17 cellular contexts compared by ENCODE assay signal in the genomic region with DNA sequence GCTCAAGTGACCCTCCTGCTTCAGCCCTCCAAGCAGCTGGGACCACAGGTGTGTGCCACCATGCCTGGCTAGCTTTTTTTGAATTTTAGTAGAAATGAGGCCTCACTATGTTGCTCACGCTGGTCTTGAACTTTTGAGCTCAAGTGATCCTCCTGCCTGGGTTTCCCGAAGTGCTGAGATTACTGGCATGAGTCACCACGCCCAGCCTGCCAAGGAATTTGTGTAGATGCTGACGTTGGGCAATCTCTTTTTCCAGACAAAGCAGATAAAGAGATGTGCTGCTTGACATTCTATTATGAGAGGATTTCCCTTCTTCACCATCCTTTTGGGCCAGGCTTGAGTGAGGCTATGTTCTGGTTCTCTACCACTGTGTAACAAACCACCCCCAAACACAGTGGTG.
A peak's percentile ranks its signal among the peaks of the same experiment; 100 is the strongest.
DNase-seq lines count a peak whose midpoint lies in the region; ATAC-seq, FAIRE-seq and TF ChIP-seq lines count a peak whose summit lies in the region.
"Had no signal": no experiment of that assay in that cellular context is flagged by ENCODE, and none has a peak within 500 bp of the region (broad histone marks: within the 10 kb centered on the region; RNA-seq: fewer than 3 reads in every experiment).

No MANE protein-coding gene starts in this region.

- H4K20me1 ChIP-seq in HepG2 (ENCODE audit: insufficient read depth, low read length): no peaks in the 10 kb centered on the region

- H3K27me3 ChIP-seq in HepG2 (ENCODE audit: control insufficient read depth in 1 of 2, insufficient read depth in 2 of 2, low read length in 2 of 2) (no peaks in the 10 kb centered on the region), right lobe of liver (peaks cover 0 to 3% of the 10 kb centered on the region in 2 donors), lower lobe of right lung (ENCODE audit: low read depth) (no peaks in the 10 kb centered on the region)
- H3K27me3 ChIP-seq: transverse colon had no signal

- TF ChIP-seq CTCF in HepG2 (CRISPR knock-in tag; IDR thresholded peaks at IDR 0.05) (no peak), right lobe of liver (IDR thresholded peaks at IDR 0.05) (no peak), lower lobe of right lung (IDR thresholded peaks at IDR 0.05) (no peak)

- H3K4me1 ChIP-seq in HepG2 (ENCODE audit: insufficient read depth, low read length) (peaks cover 8% of the 10 kb centered on the region), right lobe of liver (no peaks in the 10 kb centered on the region), lower lobe of right lung (no peaks in the 10 kb centered on the region)

- TF ChIP-seq RAD21 in HepG2 (CRISPR knock-in tag; IDR thresholded peaks at IDR 0.05): no peak

- TF ChIP-seq EP300 in HepG2 (IDR thresholded peaks at IDR 0.05; ENCODE audit: low read depth in 2 of 2, low read length in 2 of 2) (no peak), HepG2 (CRISPR knock-in tag; IDR thresholded peaks at IDR 0.05; ENCODE audit: borderline replicate concordance) (no peak)

- FAIRE-seq in HepG2 (lab: Jason Lieb, UNC) (no peak), TTC549 (lab: Jason Lieb, UNC) (peak; percentile 25)
- FAIRE-seq: keratinocyte had no signal

- H3K27ac ChIP-seq in HepG2 (ENCODE audit: extremely low read length, insufficient read depth, low read length) (no peak overlapping the region), right lobe of liver (no peak overlapping the region), lower lobe of right lung (no peak overlapping the region)
- H3K27ac ChIP-seq: SK-N-MC, transverse colon had no signal

- H3K9me3 ChIP-seq in HepG2 (ENCODE audit: low read length) (no peaks in the 10 kb centered on the region), right lobe of liver (no peaks in the 10 kb centered on the region), lower lobe of right lung (no peaks in the 10 kb centered on the region)
- H3K9me3 ChIP-seq: transverse colon had no signal

- TF ChIP-seq POLR2A in HepG2 (IDR thresholded peaks at IDR 0.05; ENCODE audit: insufficient read depth in 1 of 2, low read depth in 2 of 2, low read length in 2 of 2) (no peak), right lobe of liver (IDR thresholded peaks at IDR 0.05) (no peak)

- H3K9ac ChIP-seq in HepG2 (ENCODE audit: insufficient read depth, low read depth, low read length): no peak overlapping the region

- CTCF ChIA-PET in HepG2 (lab: Yijun Ruan, JAX; ENCODE audit: low intra/inter-chr PET ratio, low total read pairs): no interaction called here

- WGBS in HepG2 (ENCODE audit: low lambda C conversion rate): 100% methylated on average over 1 of the region's 4 CpGs
- 22% methylated on average over 4 of the region's 4 CpGs for WGBS in right lobe of liver (ENCODE audit: insufficient coverage, low coverage, low lambda C conversion rate, missing lambda C conversion rate)

- ATAC-seq in HepG2 (no peak), right lobe of liver (no peak), HG03095 (IDR thresholded peaks at IDR 0.05; ENCODE audit: unreplicated experiment) (no peak), lower lobe of right lung (no peak)

- H3K4me3 ChIP-seq in HepG2 (replicated peaks in 1 of 3; ENCODE audit: insufficient read depth in 1 of 3, low read depth in 2 of 3, low read length in 3 of 3) (no peak overlapping the region), right lobe of liver (no peak overlapping the region), lower lobe of right lung (no peak overlapping the region)
- H3K4me3 ChIP-seq: SK-N-MC, transverse colon had no signal

- POLR2A ChIA-PET in HepG2 (lab: Yijun Ruan, JAX): no interaction called here

- H3K36me3 ChIP-seq in HepG2 (replicated peaks in 1 of 2; ENCODE audit: control insufficient read depth in 1 of 2, insufficient read depth in 2 of 2, low read length in 2 of 2): no peaks in the 10 kb centered on the region
- no peaks in the 10 kb centered on the region for H3K36me3 ChIP-seq in right lobe of liver
- no peaks in the 10 kb centered on the region for H3K36me3 ChIP-seq in lower lobe of right lung
- H3K36me3 ChIP-seq: transverse colon had no signal

- DNase-seq in HepG2 (ENCODE audit: low spot score): no peak
- DNase-seq in right lobe of liver: no peak
- peak; percentile 69 for DNase-seq in fibroblast of peridontal ligament (ENCODE audit: extremely low read depth)
- DNase-seq in hippocampal formation (lab: John Stamatoyannopoulos, UW): no peak
- DNase-seq in lower lobe of right lung: no peak
- DNase-seq in activated T-cell treated with anti-CD3 and anti-CD28 coated beads, Interleukin-2, amount 50 U/mL, for 1 hour: no peak
- DNase-seq: activated CD4-positive, alpha-beta T cell treated with anti-CD3 and anti-CD28 coated beads, Interleukin-2, amount 50 U/mL, for 48 hours; activated naive CD8-positive, alpha-beta T cell treated with anti-CD3 and anti-CD28 coated beads for 36 hours; activated T-cell treated with anti-CD3 and anti-CD28 coated beads, Interleukin-2, amount 50 U/mL, for 48 hours; cerebellar nuclear complex; KBM-7; NCI-H510A treated with DMSO at 0.1 percent for 48 hours; transverse colon had no signal

- intact Hi-C loops in HepG2 (cut with micrococcal nuclease; ENCODE audit: unreplicated experiment): no loop called here
- intact Hi-C loops in right lobe of liver (cut with DNase I): loop anchor here in 1 of 2 donors (10.0 kb wide), 1 partner anchor 1224 kb away; no protein-coding TSS in a partner anchor
- intact Hi-C loops in lower lobe of right lung (cut with DNase I): loop anchor here (10.0 kb wide), 1 partner anchor 1224 kb away; no protein-coding TSS in a partner anchor

- in situ Hi-C loops in HepG2 (cut with HindIII; ENCODE audit: extremely low pct_ligation_motif_present, low pct_unique_long_range_greater_than_20kb): no loop called here

- no peak overlapping the region for H2AFZ ChIP-seq in HepG2 (ENCODE audit: low read length)

- H3K79me2 ChIP-seq in HepG2 (ENCODE audit: insufficient read depth, low read length): no peaks in the 10 kb centered on the region

- no peak overlapping the region for H3K4me2 ChIP-seq in HepG2 (ENCODE audit: low read depth, low read length)

- BruUV-seq in HepG2 (replicated peaks; lab: Mats Ljungman, UMichigan): no TSS peak

TF ChIP-seq in HepG2, 621 proteins besides CTCF, POLR2A, EP300 and RAD21:
- TF ChIP-seq PLRG1 (conservative IDR thresholded peaks at IDR 0.05) (no peak), ZNF205 (CRISPR knock-in tag; IDR thresholded peaks at IDR 0.05) (no peak), FOSL2 (CRISPR knock-in tag; IDR thresholded peaks at IDR 0.05) (peak; percentile 31; the same call in 1 of the 2 replicates), ZNF34 (CRISPR knock-in tag; IDR thresholded peaks at IDR 0.05; ENCODE audit: borderline replicate concordance) (no peak), ZZZ3 (CRISPR knock-in tag; IDR thresholded peaks at IDR 0.05; ENCODE audit: borderline replicate concordance) (no peak)
